In genomic region chr7:103119791-103120291, GRCh38 we compare ENCODE assay signal across 1 cellular context.
TF ChIP-seq lines count a peak whose summit lies in the region.

No MANE protein-coding gene starts in this region.

TF ChIP-seq in K562, 482 proteins besides CTCF, POLR2A, EP300 and RAD21 (continued from another document and continues in another):
- TF ChIP-seq, protein P1, sequence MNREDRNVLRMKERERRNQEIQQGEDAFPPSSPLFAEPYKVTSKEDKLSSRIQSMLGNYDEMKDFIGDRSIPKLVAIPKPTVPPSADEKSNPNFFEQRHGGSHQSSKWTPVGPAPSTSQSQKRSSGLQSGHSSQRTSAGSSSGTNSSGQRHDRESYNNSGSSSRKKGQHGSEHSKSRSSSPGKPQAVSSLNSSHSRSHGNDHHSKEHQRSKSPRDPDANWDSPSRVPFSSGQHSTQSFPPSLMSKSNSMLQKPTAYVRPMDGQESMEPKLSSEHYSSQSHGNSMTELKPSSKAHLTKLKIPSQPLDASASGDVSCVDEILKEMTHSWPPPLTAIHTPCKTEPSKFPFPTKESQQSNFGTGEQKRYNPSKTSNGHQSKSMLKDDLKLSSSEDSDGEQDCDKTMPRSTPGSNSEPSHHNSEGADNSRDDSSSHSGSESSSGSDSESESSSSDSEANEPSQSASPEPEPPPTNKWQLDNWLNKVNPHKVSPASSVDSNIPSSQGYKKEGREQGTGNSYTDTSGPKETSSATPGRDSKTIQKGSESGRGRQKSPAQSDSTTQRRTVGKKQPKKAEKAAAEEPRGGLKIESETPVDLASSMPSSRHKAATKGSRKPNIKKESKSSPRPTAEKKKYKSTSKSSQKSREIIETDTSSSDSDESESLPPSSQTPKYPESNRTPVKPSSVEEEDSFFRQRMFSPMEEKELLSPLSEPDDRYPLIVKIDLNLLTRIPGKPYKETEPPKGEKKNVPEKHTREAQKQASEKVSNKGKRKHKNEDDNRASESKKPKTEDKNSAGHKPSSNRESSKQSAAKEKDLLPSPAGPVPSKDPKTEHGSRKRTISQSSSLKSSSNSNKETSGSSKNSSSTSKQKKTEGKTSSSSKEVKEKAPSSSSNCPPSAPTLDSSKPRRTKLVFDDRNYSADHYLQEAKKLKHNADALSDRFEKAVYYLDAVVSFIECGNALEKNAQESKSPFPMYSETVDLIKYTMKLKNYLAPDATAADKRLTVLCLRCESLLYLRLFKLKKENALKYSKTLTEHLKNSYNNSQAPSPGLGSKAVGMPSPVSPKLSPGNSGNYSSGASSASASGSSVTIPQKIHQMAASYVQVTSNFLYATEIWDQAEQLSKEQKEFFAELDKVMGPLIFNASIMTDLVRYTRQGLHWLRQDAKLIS (CRISPR knock-in tag; IDR thresholded peaks at IDR 0.05), result peak; percentile 47; the same call in 1 of the 2 replicates
- TF ChIP-seq DIDO1 (tag; IDR thresholded peaks at IDR 0.05; ENCODE audit: low read depth) (no peak), ZNF316 (IDR thresholded peaks at IDR 0.05) (no peak), ZBTB43 (CRISPR knock-in tag; IDR thresholded peaks at IDR 0.05) (peak; percentile 79; the same call in 1 of the 2 replicates), ZNF318 (IDR thresholded peaks at IDR 0.05; ENCODE audit: borderline replicate concordance in 1 of 2, low read depth in 1 of 2) (peak in 1 of 2 experiments; percentile 94; a peak in 2 of 4 replicates), RBM25 (IDR thresholded peaks at IDR 0.05; ENCODE audit: low read depth, low read length, severe bottlenecking) (no peak), MIER1 (IDR thresholded peaks at IDR 0.05; ENCODE audit: low read depth) (0 out of 2 replicates have a peak, but pooled peaks have one; percentile 45), MAZ (CRISPR knock-in tag; conservative IDR thresholded peaks at IDR 0.05 in 1 of 2, IDR thresholded peaks at IDR 0.05 in 1 of 2) (peak in 1 of 2 experiments; percentile 68; a peak in 2 of 4 replicates), YBX1 (IDR thresholded peaks at IDR 0.05) (no peak), CCNT2 (IDR thresholded peaks at IDR 0.05; ENCODE audit: borderline replicate concordance, extremely low read depth, insufficient read length, low read depth, low read length) (peak; percentile 98), CBX1 (IDR thresholded peaks at IDR 0.05; ENCODE audit: low read depth) (no peak), ZFP1 (CRISPR knock-in tag; IDR thresholded peaks at IDR 0.05) (no peak), ZNF75A (CRISPR knock-in tag; IDR thresholded peaks at IDR 0.05) (no peak), CHD1 (IDR thresholded peaks at IDR 0.05; ENCODE audit: low read length) (no peak), KLF1 (tag; IDR thresholded peaks at IDR 0.05) (0 out of 2 replicates have a peak, but pooled peaks have one; percentile 49), KDM5B (IDR thresholded peaks at IDR 0.05; ENCODE audit: insufficient replicate concordance, low read depth, low read length) (no peak), PURB (CRISPR knock-in tag; IDR thresholded peaks at IDR 0.05; ENCODE audit: low read depth) (no peak), ELF4 (CRISPR knock-in tag; IDR thresholded peaks at IDR 0.05) (peak; percentile 81; the same call in 1 of the 2 replicates), ZNF212 (CRISPR knock-in tag; IDR thresholded peaks at IDR 0.05) (no peak), HDAC1 (IDR thresholded peaks at IDR 0.05) (peak in 1 of 2 experiments; percentile 99; a peak in 3 of 4 replicates), BRD9 (IDR thresholded peaks at IDR 0.05; ENCODE audit: low read depth, partially characterized antibody) (peak; percentile 70), DACH1 (IDR thresholded peaks at IDR 0.05; ENCODE audit: partially characterized antibody) (peak; percentile 83), PRMT5 (CRISPR knock-in tag; IDR thresholded peaks at IDR 0.05) (no peak), TRIM24 (IDR thresholded peaks at IDR 0.05) (peak; percentile 91 to 94), MEF2D (tag; conservative IDR thresholded peaks at IDR 0.05; ENCODE audit: low read depth) (peak; percentile 68; the same call in 1 of the 2 replicates), ZNF174 (CRISPR knock-in tag; IDR thresholded peaks at IDR 0.05) (no peak), ZNF589 (CRISPR knock-in tag; IDR thresholded peaks at IDR 0.05; ENCODE audit: low read depth) (peak; percentile 92), CC2D1A (IDR thresholded peaks at IDR 0.05) (peak; percentile 94; the same call in 1 of the 2 replicates), SMARCB1 (IDR thresholded peaks at IDR 0.05; ENCODE audit: insufficient read length, low read depth) (peak; percentile 32), TAF15 (IDR thresholded peaks at IDR 0.05; ENCODE audit: low read depth, low read length) (no peak)
- TF ChIP-seq, protein P2, sequence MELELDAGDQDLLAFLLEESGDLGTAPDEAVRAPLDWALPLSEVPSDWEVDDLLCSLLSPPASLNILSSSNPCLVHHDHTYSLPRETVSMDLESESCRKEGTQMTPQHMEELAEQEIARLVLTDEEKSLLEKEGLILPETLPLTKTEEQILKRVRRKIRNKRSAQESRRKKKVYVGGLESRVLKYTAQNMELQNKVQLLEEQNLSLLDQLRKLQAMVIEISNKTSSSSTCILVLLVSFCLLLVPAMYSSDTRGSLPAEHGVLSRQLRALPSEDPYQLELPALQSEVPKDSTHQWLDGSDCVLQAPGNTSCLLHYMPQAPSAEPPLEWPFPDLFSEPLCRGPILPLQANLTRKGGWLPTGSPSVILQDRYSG (tag; conservative IDR thresholded peaks at IDR 0.05; ENCODE audit: low read depth), result peak; percentile 81; the same call in 1 of the 2 replicates
- TF ChIP-seq, protein P3, sequence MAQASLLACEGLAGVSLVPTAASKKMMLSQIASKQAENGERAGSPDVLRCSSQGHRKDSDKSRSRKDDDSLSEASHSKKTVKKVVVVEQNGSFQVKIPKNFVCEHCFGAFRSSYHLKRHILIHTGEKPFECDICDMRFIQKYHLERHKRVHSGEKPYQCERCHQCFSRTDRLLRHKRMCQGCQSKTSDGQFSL (CRISPR knock-in tag; IDR thresholded peaks at IDR 0.05), result no peak
- TF ChIP-seq, protein P3 (tag; IDR thresholded peaks at IDR 0.05), result no peak
- TF ChIP-seq, protein P4, sequence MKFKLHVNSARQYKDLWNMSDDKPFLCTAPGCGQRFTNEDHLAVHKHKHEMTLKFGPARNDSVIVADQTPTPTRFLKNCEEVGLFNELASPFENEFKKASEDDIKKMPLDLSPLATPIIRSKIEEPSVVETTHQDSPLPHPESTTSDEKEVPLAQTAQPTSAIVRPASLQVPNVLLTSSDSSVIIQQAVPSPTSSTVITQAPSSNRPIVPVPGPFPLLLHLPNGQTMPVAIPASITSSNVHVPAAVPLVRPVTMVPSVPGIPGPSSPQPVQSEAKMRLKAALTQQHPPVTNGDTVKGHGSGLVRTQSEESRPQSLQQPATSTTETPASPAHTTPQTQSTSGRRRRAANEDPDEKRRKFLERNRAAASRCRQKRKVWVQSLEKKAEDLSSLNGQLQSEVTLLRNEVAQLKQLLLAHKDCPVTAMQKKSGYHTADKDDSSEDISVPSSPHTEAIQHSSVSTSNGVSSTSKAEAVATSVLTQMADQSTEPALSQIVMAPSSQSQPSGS (CRISPR knock-in tag; IDR thresholded peaks at IDR 0.05), result no peak
- TF ChIP-seq, protein P5, sequence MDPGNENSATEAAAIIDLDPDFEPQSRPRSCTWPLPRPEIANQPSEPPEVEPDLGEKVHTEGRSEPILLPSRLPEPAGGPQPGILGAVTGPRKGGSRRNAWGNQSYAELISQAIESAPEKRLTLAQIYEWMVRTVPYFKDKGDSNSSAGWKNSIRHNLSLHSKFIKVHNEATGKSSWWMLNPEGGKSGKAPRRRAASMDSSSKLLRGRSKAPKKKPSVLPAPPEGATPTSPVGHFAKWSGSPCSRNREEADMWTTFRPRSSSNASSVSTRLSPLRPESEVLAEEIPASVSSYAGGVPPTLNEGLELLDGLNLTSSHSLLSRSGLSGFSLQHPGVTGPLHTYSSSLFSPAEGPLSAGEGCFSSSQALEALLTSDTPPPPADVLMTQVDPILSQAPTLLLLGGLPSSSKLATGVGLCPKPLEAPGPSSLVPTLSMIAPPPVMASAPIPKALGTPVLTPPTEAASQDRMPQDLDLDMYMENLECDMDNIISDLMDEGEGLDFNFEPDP (CRISPR knock-in tag; IDR thresholded peaks at IDR 0.05), result no peak
- TF ChIP-seq, protein P6, sequence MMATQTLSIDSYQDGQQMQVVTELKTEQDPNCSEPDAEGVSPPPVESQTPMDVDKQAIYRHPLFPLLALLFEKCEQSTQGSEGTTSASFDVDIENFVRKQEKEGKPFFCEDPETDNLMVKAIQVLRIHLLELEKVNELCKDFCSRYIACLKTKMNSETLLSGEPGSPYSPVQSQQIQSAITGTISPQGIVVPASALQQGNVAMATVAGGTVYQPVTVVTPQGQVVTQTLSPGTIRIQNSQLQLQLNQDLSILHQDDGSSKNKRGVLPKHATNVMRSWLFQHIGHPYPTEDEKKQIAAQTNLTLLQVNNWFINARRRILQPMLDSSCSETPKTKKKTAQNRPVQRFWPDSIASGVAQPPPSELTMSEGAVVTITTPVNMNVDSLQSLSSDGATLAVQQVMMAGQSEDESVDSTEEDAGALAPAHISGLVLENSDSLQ (IDR thresholded peaks at IDR 0.05), result peak; percentile 89
- TF ChIP-seq, protein P7, sequence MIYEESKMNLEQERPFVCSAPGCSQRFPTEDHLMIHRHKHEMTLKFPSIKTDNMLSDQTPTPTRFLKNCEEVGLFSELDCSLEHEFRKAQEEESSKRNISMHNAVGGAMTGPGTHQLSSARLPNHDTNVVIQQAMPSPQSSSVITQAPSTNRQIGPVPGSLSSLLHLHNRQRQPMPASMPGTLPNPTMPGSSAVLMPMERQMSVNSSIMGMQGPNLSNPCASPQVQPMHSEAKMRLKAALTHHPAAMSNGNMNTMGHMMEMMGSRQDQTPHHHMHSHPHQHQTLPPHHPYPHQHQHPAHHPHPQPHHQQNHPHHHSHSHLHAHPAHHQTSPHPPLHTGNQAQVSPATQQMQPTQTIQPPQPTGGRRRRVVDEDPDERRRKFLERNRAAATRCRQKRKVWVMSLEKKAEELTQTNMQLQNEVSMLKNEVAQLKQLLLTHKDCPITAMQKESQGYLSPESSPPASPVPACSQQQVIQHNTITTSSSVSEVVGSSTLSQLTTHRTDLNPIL (CRISPR knock-in tag; IDR thresholded peaks at IDR 0.05), result no peak
- TF ChIP-seq, protein P8, sequence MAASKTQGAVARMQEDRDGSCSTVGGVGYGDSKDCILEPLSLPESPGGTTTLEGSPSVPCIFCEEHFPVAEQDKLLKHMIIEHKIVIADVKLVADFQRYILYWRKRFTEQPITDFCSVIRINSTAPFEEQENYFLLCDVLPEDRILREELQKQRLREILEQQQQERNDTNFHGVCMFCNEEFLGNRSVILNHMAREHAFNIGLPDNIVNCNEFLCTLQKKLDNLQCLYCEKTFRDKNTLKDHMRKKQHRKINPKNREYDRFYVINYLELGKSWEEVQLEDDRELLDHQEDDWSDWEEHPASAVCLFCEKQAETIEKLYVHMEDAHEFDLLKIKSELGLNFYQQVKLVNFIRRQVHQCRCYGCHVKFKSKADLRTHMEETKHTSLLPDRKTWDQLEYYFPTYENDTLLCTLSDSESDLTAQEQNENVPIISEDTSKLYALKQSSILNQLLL (CRISPR knock-in tag; IDR thresholded peaks at IDR 0.05; ENCODE audit: borderline replicate concordance), result no peak
